In genomic region chr6:6629416-6629815, GRCh38 we compare ENCODE assay signal across 25 cellular contexts. TPM values are rescaled to one million over a fixed set of nuclear protein-coding genes. Genes with fewer than 3 reads are reported as not detected.
DNase-seq lines count a peak whose midpoint lies in the region; FAIRE-seq and TF ChIP-seq lines count a peak whose summit lies in the region.
"Had no signal": no experiment of that assay in that cellular context is flagged by ENCODE, and none has a peak within 500 bp of the region (broad histone marks: within the 10 kb centered on the region; RNA-seq: fewer than 3 reads in every experiment).

No MANE protein-coding gene starts in this region.

- H3K27me3 Mint-ChIP-seq in chondrocyte (ENCODE audit: low read depth): peaks cover 21% of the 10 kb centered on the region
- H3K27me3 Mint-ChIP-seq in activated T-helper 1 cell treated with anti-CD3 and anti-CD28 coated beads, Interleukin-12 subunit alpha, Interleukin-12 subunit beta, Interleukin-2, Interleukin-4 antibody, amounts not matched to agents 30 ng/mL and 10 ng/mL and 1 ng/mL, durations not matched to agents 14 hours and 24 hours and 36 hours (ENCODE audit: insufficient read depth): peaks cover 4% of the 10 kb centered on the region
- H3K27me3 Mint-ChIP-seq: activated CD8-positive, alpha-beta memory T cell treated with anti-CD3 and anti-CD28 coated beads, Interleukin-2, amount 10 ng/mL, durations not matched to agents 7 days and 5 days; activated naive CD8-positive, alpha-beta T cell treated with anti-CD3 and anti-CD28 coated beads, Interleukin-2, amount 10 ng/mL, durations not matched to agents 7 days and 5 days had no signal

- no peak for FAIRE-seq in urothelium cell line (lab: Jason Lieb, UNC)
- FAIRE-seq: A204.1, G401.6, islet of Langerhans had no signal

- no peak for TF ChIP-seq CTCF in chondrocyte (IDR thresholded peaks at IDR 0.05)

- peaks cover 7% of the 10 kb centered on the region for H3K4me1 Mint-ChIP-seq in chondrocyte (ENCODE audit: low read depth)
- H3K4me1 Mint-ChIP-seq in activated T-helper 1 cell treated with anti-CD3 and anti-CD28 coated beads, Interleukin-12 subunit alpha, Interleukin-12 subunit beta, Interleukin-2, Interleukin-4 antibody, amounts not matched to agents 30 ng/mL and 10 ng/mL and 1 ng/mL, durations not matched to agents 14 hours and 24 hours and 36 hours (ENCODE audit: low read depth): peaks cover 23% of the 10 kb centered on the region

- peak; percentile 51 for DNase-seq in NCI-H748 (lab: John Stamatoyannopoulos, UW; ENCODE audit: unreplicated experiment)
- no peak for DNase-seq in NCI-H748 treated with DMSO at 0.1 percent for 48 hours (lab: John Stamatoyannopoulos, UW)
- DNase-seq in NCI-H446 treated with DMSO at 0.1 percent for 48 hours (lab: John Stamatoyannopoulos, UW): peak; percentile 13
- no peak for DNase-seq in chondrocyte (ENCODE audit: low spot score)
- DNase-seq in urothelium cell line (ENCODE audit: low spot score): peak; percentile 11
- no peak for DNase-seq in activated T-helper 1 cell treated with anti-CD3 and anti-CD28 coated beads, Interleukin-12 subunit alpha, Interleukin-12 subunit beta, Interleukin-2, Interleukin-4 antibody, amounts not matched to agents 30 ng/mL and 10 ng/mL and 1 ng/mL, durations not matched to agents 14 hours and 24 hours and 36 hours (ENCODE audit: low spot score)
- no peak for DNase-seq in NCI-H2081 treated with DMSO at 0.1 percent for 48 hours (lab: John Stamatoyannopoulos, UW)
- no peak for DNase-seq in RKO (ENCODE audit: low spot score)
- DNase-seq: activated CD4-positive, alpha-beta T cell treated with anti-CD3 and anti-CD28 coated beads for 48 hours; activated CD8-positive, alpha-beta memory T cell treated with anti-CD3 and anti-CD28 coated beads, Interleukin-2, amount 10 ng/mL, durations not matched to agents 7 days and 5 days; activated naive CD8-positive, alpha-beta T cell treated with anti-CD3 and anti-CD28 coated beads, Interleukin-2, amount 10 ng/mL, durations not matched to agents 7 days and 5 days; BE2C; COR-L47; foreskin keratinocyte; H7; hippocampal formation; lower lobe of right lung; NCI-H1092 treated with DMSO at 0.1 percent for 48 hours; NCI-H524 treated with DMSO at 0.1 percent for 48 hours; T-cell had no signal

- no peak overlapping the region for H3K4me3 Mint-ChIP-seq in chondrocyte (ENCODE audit: unreplicated experiment)
- H3K4me3 Mint-ChIP-seq in activated T-helper 1 cell treated with anti-CD3 and anti-CD28 coated beads, Interleukin-12 subunit alpha, Interleukin-12 subunit beta, Interleukin-2, Interleukin-4 antibody, amounts not matched to agents 30 ng/mL and 10 ng/mL and 1 ng/mL, durations not matched to agents 14 hours and 24 hours and 36 hours: no peak overlapping the region
- H3K4me3 Mint-ChIP-seq: activated CD8-positive, alpha-beta memory T cell treated with anti-CD3 and anti-CD28 coated beads, Interleukin-2, amount 10 ng/mL, durations not matched to agents 7 days and 5 days; activated naive CD8-positive, alpha-beta T cell treated with anti-CD3 and anti-CD28 coated beads, Interleukin-2, amount 10 ng/mL, durations not matched to agents 7 days and 5 days; brain; T-cell had no signal

- no peaks in the 10 kb centered on the region for H3K36me3 Mint-ChIP-seq in chondrocyte (ENCODE audit: low read depth)
- peaks cover 20% of the 10 kb centered on the region for H3K36me3 Mint-ChIP-seq in activated T-helper 1 cell treated with anti-CD3 and anti-CD28 coated beads, Interleukin-12 subunit alpha, Interleukin-12 subunit beta, Interleukin-2, Interleukin-4 antibody, amounts not matched to agents 30 ng/mL and 10 ng/mL and 1 ng/mL, durations not matched to agents 14 hours and 24 hours and 36 hours (ENCODE audit: low read depth)
- H3K36me3 Mint-ChIP-seq: brain, T-cell had no signal

- peak overlapping the region; percentile 18 for H3K27ac Mint-ChIP-seq in chondrocyte (ENCODE audit: unreplicated experiment)
- no peak overlapping the region for H3K27ac Mint-ChIP-seq in activated T-helper 1 cell treated with anti-CD3 and anti-CD28 coated beads, Interleukin-12 subunit alpha, Interleukin-12 subunit beta, Interleukin-2, Interleukin-4 antibody, amounts not matched to agents 30 ng/mL and 10 ng/mL and 1 ng/mL, durations not matched to agents 14 hours and 24 hours and 36 hours
- H3K27ac Mint-ChIP-seq: activated CD8-positive, alpha-beta memory T cell treated with anti-CD3 and anti-CD28 coated beads, Interleukin-2, amount 10 ng/mL, durations not matched to agents 7 days and 5 days; activated naive CD8-positive, alpha-beta T cell treated with anti-CD3 and anti-CD28 coated beads, Interleukin-2, amount 10 ng/mL, durations not matched to agents 7 days and 5 days; T-cell had no signal

- intact Hi-C loops in activated T-helper 1 cell treated with anti-CD3 and anti-CD28 coated beads, Interleukin-12 subunit alpha, Interleukin-12 subunit beta, Interleukin-2, Interleukin-4 antibody, amounts not matched to agents 30 ng/mL and 10 ng/mL and 1 ng/mL, durations not matched to agents 14 hours and 24 hours and 36 hours (cut with micrococcal nuclease): no loop called here

- no peaks in the 10 kb centered on the region for H3K9me3 Mint-ChIP-seq in chondrocyte (ENCODE audit: low read depth)
- no peaks in the 10 kb centered on the region for H3K9me3 Mint-ChIP-seq in activated T-helper 1 cell treated with anti-CD3 and anti-CD28 coated beads, Interleukin-12 subunit alpha, Interleukin-12 subunit beta, Interleukin-2, Interleukin-4 antibody, amounts not matched to agents 30 ng/mL and 10 ng/mL and 1 ng/mL, durations not matched to agents 14 hours and 24 hours and 36 hours

RNA-seq across cellular contexts. Expression of gene LY86, which starts 40.9 kb away (rescaled TPM):
- total RNA-seq in chondrocyte: not detected in 3 replicates
- total RNA-seq in activated T-helper 1 cell treated with anti-CD3 and anti-CD28 coated beads, Interleukin-12 subunit alpha, Interleukin-12 subunit beta, Interleukin-2, Interleukin-4 antibody, amounts not matched to agents 30 ng/mL and 10 ng/mL and 1 ng/mL, durations not matched to agents 14 hours and 24 hours and 36 hours: 1.1 and 1.2 TPM in 2 replicates
- total RNA-seq: dermis microvascular lymphatic vessel endothelial cell, foreskin keratinocyte, H7 had no signal

Comparison
In these comparisons a context has a peak if more than half of its experiments do, and no peak if none do; other contexts are left out.
1. DNase-seq: peak in NCI-H748 (single experiment), NCI-H446 treated with DMSO at 0.1 percent for 48 hours (single experiment) and urothelium cell line (single experiment); none in NCI-H748 treated with DMSO at 0.1 percent for 48 hours (single experiment), chondrocyte (single experiment), activated T-helper 1 cell treated with anti-CD3 and anti-CD28 coated beads, Interleukin-12 subunit alpha, Interleukin-12 subunit beta, Interleukin-2, Interleukin-4 antibody, amounts not matched to agents 30 ng/mL and 10 ng/mL and 1 ng/mL, durations not matched to agents 14 hours and 24 hours and 36 hours (single experiment), NCI-H2081 treated with DMSO at 0.1 percent for 48 hours (single experiment) and RKO (single experiment).